Comparison of ENCODE assay signal across 25 cellular contexts in genomic region chr5:130808691-130809090, GRCh38.
"Had no signal": no experiment of that assay in that cellular context is flagged by ENCODE, and none has a peak within 500 bp of the region (broad histone marks: within the 10 kb centered on the region; RNA-seq: fewer than 3 reads in every experiment).

No MANE protein-coding gene starts in this region.

- FAIRE-seq: endometrium, endothelial cell of umbilical vein had no signal

- H3K4me3 ChIP-seq: colonic mucosa, coronary artery, dorsolateral prefrontal cortex, esophagus muscularis mucosa, esophagus squamous epithelium, gastrocnemius medialis, gastroesophageal sphincter, heart left ventricle, heart right ventricle had no signal

- H3K4me1 ChIP-seq: colonic mucosa, esophagus muscularis mucosa, esophagus squamous epithelium, foreskin keratinocyte, gastrocnemius medialis, gastroesophageal sphincter, heart left ventricle, heart right ventricle had no signal

- H3K27me3 ChIP-seq: colonic mucosa, esophagus muscularis mucosa, esophagus squamous epithelium, foreskin keratinocyte, gastrocnemius medialis, gastroesophageal sphincter, heart left ventricle, heart right ventricle had no signal

- H3K36me3 ChIP-seq: colonic mucosa, esophagus muscularis mucosa, esophagus squamous epithelium, gastrocnemius medialis, gastroesophageal sphincter, heart left ventricle, heart right ventricle had no signal

- H3K9me3 ChIP-seq: colonic mucosa, esophagus muscularis mucosa, esophagus squamous epithelium, gastrocnemius medialis, gastroesophageal sphincter, heart left ventricle, heart right ventricle had no signal

- DNase-seq: colonic mucosa; cortex of kidney; dermis blood vessel endothelial cell; dorsolateral prefrontal cortex; effector CD4-positive, alpha-beta T cell; effector CD8-positive, alpha-beta T cell; effector memory CD4-positive, alpha-beta T cell; effector memory CD8-positive, alpha-beta T cell; endodermal cell; erythroblast; esophagus squamous epithelium; foreskin fibroblast; foreskin keratinocyte; foreskin melanocyte; gastrocnemius medialis; glutamatergic neuron; head of caudate nucleus; heart left ventricle; heart right ventricle had no signal

- H3K27ac ChIP-seq: colonic mucosa, coronary artery, dorsolateral prefrontal cortex, epithelial cell of prostate, esophagus muscularis mucosa, esophagus squamous epithelium, foreskin keratinocyte, gastrocnemius medialis, gastroesophageal sphincter, heart left ventricle, heart right ventricle had no signal
